1 cellular context compared by ENCODE assay signal in the genomic region with DNA sequence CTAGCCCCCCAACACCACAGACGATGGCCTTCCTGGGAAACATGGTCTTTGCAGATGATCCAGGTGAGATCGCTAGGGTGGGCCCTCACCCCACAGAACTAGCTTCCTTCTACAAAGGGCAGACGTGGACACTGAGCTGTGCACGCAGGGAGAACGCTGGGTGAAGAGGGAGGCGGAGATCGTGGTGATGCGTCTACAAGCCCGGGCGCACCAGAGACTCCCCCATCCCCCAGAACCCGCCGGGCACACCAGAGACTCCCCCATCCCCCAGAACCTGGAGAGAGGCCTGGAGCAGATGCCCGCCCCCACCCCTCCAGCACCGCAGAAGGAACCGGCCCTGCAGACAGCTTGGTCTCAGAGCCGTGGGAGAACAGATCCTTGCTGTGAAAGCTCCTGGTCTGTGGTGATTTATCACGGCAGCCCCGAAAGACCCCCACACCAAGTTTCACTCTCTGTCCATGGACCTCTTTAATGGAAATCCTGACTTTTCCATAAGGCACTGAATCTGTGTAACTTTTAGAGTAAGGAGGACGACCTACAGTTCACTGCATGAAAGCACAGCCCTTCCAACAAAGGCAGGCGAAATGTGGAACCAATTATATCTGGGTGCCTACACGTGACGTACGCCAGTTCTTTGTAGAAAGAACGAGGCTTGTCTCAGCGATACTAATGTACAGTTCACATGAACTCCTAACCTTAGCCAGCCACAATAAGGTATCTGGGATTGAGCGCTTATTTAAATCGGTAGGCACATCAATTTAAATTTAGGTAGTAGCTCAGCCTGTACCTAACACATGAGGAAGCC.
TF ChIP-seq lines count a peak whose summit lies in the region.

No MANE protein-coding gene starts in this region.

TF ChIP-seq in SK-N-SH, 30 proteins besides CTCF, POLR2A, EP300 and RAD21 (continued from another document):
- TF ChIP-seq, protein P1, sequence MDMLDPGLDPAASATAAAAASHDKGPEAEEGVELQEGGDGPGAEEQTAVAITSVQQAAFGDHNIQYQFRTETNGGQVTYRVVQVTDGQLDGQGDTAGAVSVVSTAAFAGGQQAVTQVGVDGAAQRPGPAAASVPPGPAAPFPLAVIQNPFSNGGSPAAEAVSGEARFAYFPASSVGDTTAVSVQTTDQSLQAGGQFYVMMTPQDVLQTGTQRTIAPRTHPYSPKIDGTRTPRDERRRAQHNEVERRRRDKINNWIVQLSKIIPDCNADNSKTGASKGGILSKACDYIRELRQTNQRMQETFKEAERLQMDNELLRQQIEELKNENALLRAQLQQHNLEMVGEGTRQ (IDR thresholded peaks at IDR 0.05; ENCODE audit: borderline replicate concordance, low read depth, low read length): peak; percentile 66; the same call in 1 of the 2 replicates
- TF ChIP-seq JUND (IDR thresholded peaks at IDR 0.05) (no peak), POLR2AphosphoS5 (IDR thresholded peaks at IDR 0.05; ENCODE audit: low read depth, low read length) (no peak), NRF1 (IDR thresholded peaks at IDR 0.05; ENCODE audit: low read depth, low read length) (no peak), MXI1 (IDR thresholded peaks at IDR 0.05; ENCODE audit: low read depth, low read length) (peak; percentile 94), SMC3 (IDR thresholded peaks at IDR 0.05; ENCODE audit: low read depth, low read length) (no peak; the same call in 1 of the 2 replicates), FOSL2 (IDR thresholded peaks at IDR 0.05; ENCODE audit: borderline replicate concordance, low read depth) (no peak), NFIC (IDR thresholded peaks at IDR 0.05; ENCODE audit: borderline replicate concordance) (no peak)
- TF ChIP-seq, protein P2, sequence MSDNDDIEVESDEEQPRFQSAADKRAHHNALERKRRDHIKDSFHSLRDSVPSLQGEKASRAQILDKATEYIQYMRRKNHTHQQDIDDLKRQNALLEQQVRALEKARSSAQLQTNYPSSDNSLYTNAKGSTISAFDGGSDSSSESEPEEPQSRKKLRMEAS (IDR thresholded peaks at IDR 0.05; ENCODE audit: low read depth): peak; percentile 56
- TF ChIP-seq, protein P3, sequence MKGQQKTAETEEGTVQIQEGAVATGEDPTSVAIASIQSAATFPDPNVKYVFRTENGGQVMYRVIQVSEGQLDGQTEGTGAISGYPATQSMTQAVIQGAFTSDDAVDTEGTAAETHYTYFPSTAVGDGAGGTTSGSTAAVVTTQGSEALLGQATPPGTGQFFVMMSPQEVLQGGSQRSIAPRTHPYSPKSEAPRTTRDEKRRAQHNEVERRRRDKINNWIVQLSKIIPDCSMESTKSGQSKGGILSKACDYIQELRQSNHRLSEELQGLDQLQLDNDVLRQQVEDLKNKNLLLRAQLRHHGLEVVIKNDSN (IDR thresholded peaks at IDR 0.05; ENCODE audit: borderline replicate concordance, low read depth): peak; percentile 81; the same call in 1 of the 2 replicates
